Comparison of ENCODE assay signal across 32 cellular contexts in the genomic region with DNA sequence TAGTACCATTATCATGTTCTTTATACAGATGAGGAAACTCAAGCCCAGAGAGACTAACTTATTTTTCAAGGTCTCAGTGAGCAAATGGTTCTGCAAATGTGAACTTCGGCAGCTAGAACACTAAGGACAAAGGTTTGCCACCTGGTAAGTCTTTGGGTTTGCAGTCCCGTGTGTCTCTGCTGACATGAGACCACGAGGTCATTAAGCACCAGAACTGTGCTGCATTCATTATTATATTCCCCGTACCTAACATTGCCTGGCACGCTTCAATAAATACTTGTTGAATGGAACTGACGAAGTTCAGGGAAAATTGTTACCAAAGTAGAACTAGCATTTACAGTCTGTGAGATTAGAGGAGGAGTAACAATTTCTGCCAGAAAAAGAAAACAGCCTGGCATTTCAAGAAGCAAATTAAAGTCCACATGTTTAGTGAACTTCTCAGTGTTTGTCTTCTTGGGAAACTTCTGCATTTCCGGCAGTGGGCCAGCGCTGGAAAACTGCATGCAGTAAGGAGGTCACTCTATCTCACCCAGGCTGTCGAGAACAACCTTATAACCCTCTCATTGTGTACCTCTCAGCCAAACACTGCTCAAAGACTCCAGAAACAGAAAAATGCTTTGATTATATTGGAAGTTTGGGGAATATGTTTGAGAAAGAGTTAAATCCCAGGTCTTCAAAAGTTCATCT.
"Had no signal": no experiment of that assay in that cellular context is flagged by ENCODE, and none has a peak within 500 bp of the region (broad histone marks: within the 10 kb centered on the region; RNA-seq: fewer than 3 reads in every experiment).

No MANE protein-coding gene starts in this region.

- H3K9me3 ChIP-seq: adrenal gland, body of pancreas, breast epithelium, MG63 had no signal

- H3K36me3 ChIP-seq: adrenal gland, breast epithelium, MG63, WERI-Rb-1 had no signal

- H3K4me1 ChIP-seq: adrenal gland, body of pancreas, breast epithelium had no signal

- H3K4me3 ChIP-seq: adrenal gland, body of pancreas, breast epithelium, MG63 had no signal

- ATAC-seq: activated CD8-positive, alpha-beta T cell treated with anti-CD3 and anti-CD28 coated beads for 36 hours; activated naive CD4-positive, alpha-beta T cell treated with anti-CD3 and anti-CD28 coated beads, Interleukin-2, amount 50 U/mL, for 72 hours; activated T-cell treated with anti-CD3 and anti-CD28 coated beads, Interleukin-2, amount 50 U/mL, for 72 hours; body of pancreas; Panc1 had no signal

- FAIRE-seq: astrocyte had no signal

- H3K27ac ChIP-seq: adrenal gland, body of pancreas, breast epithelium, WERI-Rb-1 had no signal

- DNase-seq: activated CD4-positive, alpha-beta T cell treated with anti-CD3 and anti-CD28 coated beads for 1 hour; activated CD4-positive, alpha-beta T cell treated with anti-CD3 and anti-CD28 coated beads for 48 hours; activated CD4-positive, alpha-beta T cell treated with anti-CD3 and anti-CD28 coated beads, Interleukin-2, amount 50 U/mL, for 4 hours; activated CD4-positive, CD25-positive, alpha-beta regulatory T cell; activated CD8-positive, alpha-beta T cell treated with anti-CD3 and anti-CD28 coated beads for 36 hours; activated gamma-delta T cell; activated naive CD4-positive, alpha-beta T cell treated with Interleukin-2 at 50 U/mL for 16 hours; activated T-cell treated with anti-CD3 and anti-CD28 coated beads, Interleukin-2, amount 50 U/mL, for 1 hour; activated T-cell treated with anti-CD3 and anti-CD28 coated beads, Interleukin-2, amount 50 U/mL, for 72 hours; adrenal gland; Kasumi-1; KG1; MG63; NCI-H1048; NCI-H1105 treated with DMSO at 0.1 percent for 48 hours; NCI-H1436; NCI-H1694; NCI-H1930; NCI-H2081 treated with DMSO at 0.1 percent for 48 hours; NCI-H345; NCI-H524 treated with DMSO at 0.1 percent for 48 hours; SIG-M5; SW 1271; T-helper 1 cell; T-helper 2 cell; T-helper 9 cell; WERI-Rb-1 had no signal

- H3K27me3 ChIP-seq: adrenal gland, body of pancreas, breast epithelium, MG63 had no signal
